In genomic region chr2:70089946-70090523, GRCh38 we compare ENCODE assay signal across 8 cellular contexts. TPM values are rescaled to one million over a fixed set of nuclear protein-coding genes. Genes with fewer than 3 reads are reported as not detected.
DNase-seq lines count a peak whose midpoint lies in the region; ATAC-seq and TF ChIP-seq lines count a peak whose summit lies in the region.

No MANE protein-coding gene starts in this region.

- H3K4me3 Mint-ChIP-seq in osteocyte (ENCODE audit: unreplicated experiment) = peak overlapping the region; percentile 97

- peak overlapping the region; percentile 75 for H3K4me2 ChIP-seq in DND-41 (ENCODE audit: insufficient read depth, low read length)

- ATAC-seq in DND-41 (ENCODE audit: insufficient read depth, low read depth) (no peak), omental fat pad (ENCODE audit: low FRiP score) (no peak)

- peaks cover 13% of the 10 kb centered on the region for H4K20me1 ChIP-seq in DND-41 (ENCODE audit: insufficient read depth, low read length)

- H3K36me3 ChIP-seq in DND-41 (ENCODE audit: insufficient read depth, low read length) = peaks cover 25% of the 10 kb centered on the region
- peaks cover 18% of the 10 kb centered on the region for H3K36me3 ChIP-seq in NT2/D1 (ENCODE audit: insufficient read depth, insufficient read length, low read length)
- peaks cover 4% of the 10 kb centered on the region for H3K36me3 ChIP-seq in ectodermal cell (ENCODE audit: control insufficient read depth, insufficient read depth, low read length)

- H3K36me3 Mint-ChIP-seq in osteocyte (ENCODE audit: unreplicated experiment) = peaks cover 20% of the 10 kb centered on the region

- H3K4me3 ChIP-seq in DND-41 (ENCODE audit: low read depth in 1 of 2, low read length in 2 of 2) = no peak overlapping the region; a peak in 1 of 4 replicates
- H3K4me3 ChIP-seq in NT2/D1 (ENCODE audit: insufficient read length, low read depth) = no peak overlapping the region
- peak overlapping the region; percentile 99 for H3K4me3 ChIP-seq in ectodermal cell (ENCODE audit: insufficient read depth, low read depth, low read length)

- H3K4me1 ChIP-seq in DND-41 (ENCODE audit: insufficient read depth, low read length) = peaks cover 49% of the 10 kb centered on the region
- H3K4me1 ChIP-seq in NT2/D1 (ENCODE audit: insufficient read depth, insufficient read length) = no peaks in the 10 kb centered on the region
- H3K4me1 ChIP-seq in ectodermal cell (ENCODE audit: control insufficient read depth, insufficient read depth, low read length) = peaks cover 16% of the 10 kb centered on the region

- TF ChIP-seq CTCF in DND-41 (IDR thresholded peaks at IDR 0.05; ENCODE audit: borderline replicate concordance, extremely low read depth, low read length, poor library complexity, severe bottlenecking) (no peak), osteocyte (IDR thresholded peaks at IDR 0.05) (no peak), omental fat pad (IDR thresholded peaks at IDR 0.05) (no peak)

- 28 to 30% methylated on average over 6 of the region's 6 CpGs for WGBS in ectodermal cell, 2 experiments

- H3K79me2 ChIP-seq in DND-41 (ENCODE audit: insufficient read depth, low read length) = peaks cover 60% of the 10 kb centered on the region

- H3K9me3 ChIP-seq in DND-41 (ENCODE audit: insufficient read depth, low read length, severe bottlenecking) (no peaks in the 10 kb centered on the region), NT2/D1 (ENCODE audit: insufficient read depth, low read length) (no peaks in the 10 kb centered on the region), ectodermal cell (ENCODE audit: control insufficient read depth, low read length) (no peaks in the 10 kb centered on the region)

- no peak for DNase-seq in DND-41
- DNase-seq in NT2/D1 (ENCODE audit: low read depth, low spot score) = no peak
- DNase-seq in osteocyte (ENCODE audit: extremely low spot score, unreplicated experiment) = no peak
- no peak for DNase-seq in AML-193 (lab: John Stamatoyannopoulos, UW)
- DNase-seq in omental fat pad (ENCODE audit: low spot score) = no peak
- no peak for DNase-seq in anterior cingulate cortex (lab: John Stamatoyannopoulos, UW)
- no peak for DNase-seq in NCI-H1694 (lab: John Stamatoyannopoulos, UW)

- no peaks in the 10 kb centered on the region for H3K27me3 Mint-ChIP-seq in osteocyte (ENCODE audit: unreplicated experiment)

- no peak overlapping the region for H3K9ac ChIP-seq in DND-41 (ENCODE audit: low read depth, low read length)
- peak overlapping the region; percentile 36 for H3K9ac ChIP-seq in NT2/D1 (ENCODE audit: insufficient read length, low read depth)

- H2AFZ ChIP-seq in DND-41 (ENCODE audit: low read depth, low read length) = no peak overlapping the region

- H3K27ac Mint-ChIP-seq in osteocyte (ENCODE audit: unreplicated experiment) = peak overlapping the region; percentile 100

- H3K27me3 ChIP-seq in DND-41 (ENCODE audit: insufficient read depth, low read length, poor library complexity) = no peaks in the 10 kb centered on the region
- no peaks in the 10 kb centered on the region for H3K27me3 ChIP-seq in NT2/D1 (ENCODE audit: insufficient read depth, insufficient read length)
- no peaks in the 10 kb centered on the region for H3K27me3 ChIP-seq in ectodermal cell (ENCODE audit: control insufficient read depth, insufficient read depth, low read length, poor library complexity, severe bottlenecking)

- H3K9me3 Mint-ChIP-seq in osteocyte (ENCODE audit: unreplicated experiment) = no peaks in the 10 kb centered on the region

- H3K4me1 Mint-ChIP-seq in osteocyte (ENCODE audit: unreplicated experiment) = peaks cover 30% of the 10 kb centered on the region

- H3K27ac ChIP-seq in DND-41 (ENCODE audit: low read length) = peak overlapping the region; percentile 19; the same call in 1 of the 2 replicates
- H3K27ac ChIP-seq in ectodermal cell (ENCODE audit: insufficient read depth, low read depth, low read length, poor library complexity, severe bottlenecking) = peak overlapping the region; percentile 81

RNA-seq across cellular contexts. Expression of gene PCBP1, which starts 2.8 kb away (rescaled TPM):
- polyA plus RNA-seq in ectodermal cell (2013, experiment 1 of 4) = 321 TPM
- polyA plus RNA-seq in ectodermal cell (2013, experiment 2 of 4) = 320 TPM
- polyA plus RNA-seq in ectodermal cell (2013, experiment 3 of 4) = 294 TPM
- 301 TPM for polyA plus RNA-seq in ectodermal cell (2013, experiment 4 of 4)
- total RNA-seq in osteocyte (261 and 262 TPM in 2 replicates), omental fat pad (100 to 1,000 TPM; 200 to 256 (median 209) TPM)
